1 cellular context compared by ENCODE assay signal in genomic region chr11:69918231-69918937, GRCh38.
TF ChIP-seq lines count a peak whose summit lies in the region.

No MANE protein-coding gene starts in this region.

TF ChIP-seq in HepG2, 621 proteins besides CTCF, POLR2A, EP300 and RAD21 (continued from another document):
- TF ChIP-seq THAP8 (CRISPR knock-in tag; IDR thresholded peaks at IDR 0.05; ENCODE audit: borderline replicate concordance) (no peak), ETV5 (CRISPR knock-in tag; IDR thresholded peaks at IDR 0.05; ENCODE audit: borderline replicate concordance) (no peak), FOXC1 (CRISPR knock-in tag; IDR thresholded peaks at IDR 0.05; ENCODE audit: borderline replicate concordance) (0 out of 2 replicates have a peak, but pooled peaks have one; percentile 40), NR1H2 (CRISPR knock-in tag; IDR thresholded peaks at IDR 0.05; ENCODE audit: borderline replicate concordance, low read depth) (no peak), ZBTB43 (CRISPR knock-in tag; conservative IDR thresholded peaks at IDR 0.05) (no peak), NFIC (IDR thresholded peaks at IDR 0.05; ENCODE audit: low read length) (no peak), MEF2D (CRISPR knock-in tag; IDR thresholded peaks at IDR 0.05) (no peak), POLR2G (IDR thresholded peaks at IDR 0.05; ENCODE audit: low read depth, low read length) (no peak), KLF16 (CRISPR knock-in tag; IDR thresholded peaks at IDR 0.05) (no peak), ATM (IDR thresholded peaks at IDR 0.05; ENCODE audit: borderline replicate concordance) (no peak), AGO1 (IDR thresholded peaks at IDR 0.05; ENCODE audit: low read depth, low read length, poor library complexity, severe bottlenecking) (no peak), ZNF607 (CRISPR knock-in tag; IDR thresholded peaks at IDR 0.05; ENCODE audit: borderline replicate concordance) (no peak), ELF4 (CRISPR knock-in tag; IDR thresholded peaks at IDR 0.05; ENCODE audit: borderline replicate concordance) (no peak), HDAC2 (CRISPR knock-in tag; IDR thresholded peaks at IDR 0.05) (no peak)
